Comparison of ENCODE assay signal across 25 cellular contexts in the genomic region with DNA sequence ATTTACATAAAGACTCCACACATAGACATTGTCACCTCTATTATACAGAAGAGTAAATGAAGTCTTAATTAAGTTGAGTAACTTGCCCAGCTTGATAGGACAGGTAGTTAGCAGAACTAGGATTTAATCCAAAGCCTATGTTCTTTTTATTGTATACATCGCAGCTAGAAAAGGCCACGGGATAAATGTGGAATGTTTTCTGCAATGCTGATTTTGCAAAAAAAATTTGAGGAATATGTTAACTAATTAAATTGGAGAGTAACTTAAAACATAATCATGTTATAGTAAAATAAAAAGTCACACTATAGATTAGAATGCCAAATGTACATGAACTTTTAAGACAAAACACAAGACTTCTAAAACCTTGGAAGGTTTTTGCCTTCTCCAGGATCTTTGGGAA.
"Had no signal": no experiment of that assay in that cellular context is flagged by ENCODE, and none has a peak within 500 bp of the region (broad histone marks: within the 10 kb centered on the region; RNA-seq: fewer than 3 reads in every experiment).

No MANE protein-coding gene starts in this region.

- H3K4me1 ChIP-seq: prostate gland, sigmoid colon, suprapubic skin, upper lobe of right lung had no signal

- H3K27ac ChIP-seq: left ventricle myocardium inferior, pancreas, prostate gland, sigmoid colon, spleen, suprapubic skin, thoracic aorta, tibial artery, upper lobe of right lung had no signal

- ATAC-seq: naive thymus-derived CD8-positive, alpha-beta T cell; pancreas; right cardiac atrium; stimulated activated effector memory CD8-positive, alpha-beta T cell treated with anti-CD3 and anti-CD28 coated beads, Interleukin-12 subunit alpha, Interleukin-12 subunit beta, amount 100 ng/mL, for 72 hours; upper lobe of right lung had no signal

- FAIRE-seq: kidney, pancreas, urothelium cell line had no signal

- H3K9me3 ChIP-seq: pancreas, prostate gland, sigmoid colon, suprapubic skin, thoracic aorta, tibial artery, upper lobe of right lung had no signal

- H3K27me3 ChIP-seq: pancreas, sigmoid colon, spleen, suprapubic skin, tibial artery, upper lobe of right lung had no signal

- H3K36me3 ChIP-seq: prostate gland had no signal

- DNase-seq: hypothalamus; immature natural killer cell; kidney; left ventricle myocardium inferior; midbrain; naive thymus-derived CD8-positive, alpha-beta T cell; nucleus accumbens; pancreas; posterior cingulate gyrus; retina; right cardiac atrium; sigmoid colon; small intestine; spleen; stimulated activated CD4-positive, alpha-beta T cell treated with anti-CD3 and anti-CD28 coated beads, Interleukin-4, amount 100 ng/mL, for 24 hours; stimulated activated naive CD4-positive, alpha-beta T cell; tibial artery; trophoblast cell; upper lobe of right lung had no signal

- H3K4me3 ChIP-seq: left ventricle myocardium inferior, lung, pancreas, prostate gland, sigmoid colon, spleen, suprapubic skin, thoracic aorta, tibial artery, upper lobe of right lung had no signal
